ENCODE assay signal across 1 cellular context in genomic region chr3:49878686-49879085, GRCh38.
TF ChIP-seq lines count a peak whose summit lies in the region.

No MANE protein-coding gene starts in this region.

TF ChIP-seq in H1, 55 proteins besides CTCF, POLR2A, EP300 and RAD21:
- no peak for TF ChIP-seq POU5F1 (IDR thresholded peaks at IDR 0.05; ENCODE audit: low read depth, low read length)
- TF ChIP-seq TAF1 (IDR thresholded peaks at IDR 0.05; ENCODE audit: low read depth, low read length): no peak
- no peak for TF ChIP-seq SP1 (IDR thresholded peaks at IDR 0.05; ENCODE audit: low read depth, low read length)
- no peak for TF ChIP-seq USF2 (IDR thresholded peaks at IDR 0.05; ENCODE audit: low read length)
- TF ChIP-seq CHD2 (IDR thresholded peaks at IDR 0.05; ENCODE audit: low read length): no peak
- TF ChIP-seq CEBPB (IDR thresholded peaks at IDR 0.05; ENCODE audit: low read depth, low read length): no peak
- no peak for TF ChIP-seq SIX5 (IDR thresholded peaks at IDR 0.05; ENCODE audit: low read depth, low read length)
- no peak for TF ChIP-seq TEAD4 (IDR thresholded peaks at IDR 0.05; ENCODE audit: low read depth, low read length)
- no peak for TF ChIP-seq ATF2 (IDR thresholded peaks at IDR 0.05; ENCODE audit: low read length)
- no peak for TF ChIP-seq FOSL1 (IDR thresholded peaks at IDR 0.05; ENCODE audit: insufficient read depth, low read depth, low read length)
- no peak for TF ChIP-seq EGR1 (IDR thresholded peaks at IDR 0.05; ENCODE audit: borderline replicate concordance, low read depth, low read length)
- TF ChIP-seq BCL11A (IDR thresholded peaks at IDR 0.05; ENCODE audit: low read depth in 2 of 2, low read length in 2 of 2): no peak
- no peak for TF ChIP-seq SAP30 (IDR thresholded peaks at IDR 0.05; ENCODE audit: insufficient read depth, insufficient replicate concordance, low read length)
- TF ChIP-seq CHD7 (IDR thresholded peaks at IDR 0.05; ENCODE audit: insufficient replicate concordance, low read length): no peak
- no peak for TF ChIP-seq MAFK (IDR thresholded peaks at IDR 0.05; ENCODE audit: low read depth, low read length)
